Comparison of ENCODE assay signal across 20 cellular contexts in genomic region chr9:515665-516064, GRCh38. TPM values are rescaled to one million over a fixed set of nuclear protein-coding genes. Genes with fewer than 3 reads are reported as not detected.
DNase-seq lines count a peak whose midpoint lies in the region; ATAC-seq lines count a peak whose summit lies in the region.
"Had no signal": no experiment of that assay in that cellular context is flagged by ENCODE, and none has a peak within 500 bp of the region (broad histone marks: within the 10 kb centered on the region; RNA-seq: fewer than 3 reads in every experiment).

No MANE protein-coding gene starts in this region.

- no peak overlapping the region for H3K27ac ChIP-seq in CD8-positive, alpha-beta memory T cell (ENCODE audit: low read depth, low read length)
- H3K27ac ChIP-seq: C4-2B had no signal

- no peaks in the 10 kb centered on the region for H3K27me3 ChIP-seq in CD8-positive, alpha-beta memory T cell (ENCODE audit: insufficient read depth, low read length, poor library complexity, severe bottlenecking)

- POLR2A ChIA-PET in CD8-positive, alpha-beta memory T cell (lab: Charles Lee): interaction anchor here (0.8 kb wide), 1 partner anchor 10 kb away, joined by 3 read pairs; no protein-coding TSS in a partner anchor
- POLR2A ChIA-PET in naive thymus-derived CD8-positive, alpha-beta T cell (lab: Charles Lee): interaction anchor here (0.6 to 1.9 kb wide), 3 partner anchors 11 to 225 kb away, joined by 3 to 6 read pairs (median 5); partner anchors contain the start of gene KANK1

- H3K36me3 Mint-ChIP-seq in activated naive CD4-positive, alpha-beta T cell treated with anti-CD3 and anti-CD28 coated beads, Interleukin-2, amount 10 ng/mL, durations not matched to agents 7 days and 5 days: peaks cover 21% of the 10 kb centered on the region
- peaks cover 0 to 5% (median 0%) of the 10 kb centered on the region in 3 donors for H3K36me3 Mint-ChIP-seq in CD8-positive, alpha-beta memory T cell
- no peaks in the 10 kb centered on the region for H3K36me3 Mint-ChIP-seq in activated T-helper 17 cell treated with anti-CD3 and anti-CD28 coated beads, Interleukin-2, amount 50 U/mL, for 72 hours (ENCODE audit: low read depth)
- peaks cover 0 to 3% (median 0%) of the 10 kb centered on the region in 3 donors for H3K36me3 Mint-ChIP-seq in naive thymus-derived CD8-positive, alpha-beta T cell

- peaks cover 25% of the 10 kb centered on the region for H3K4me1 ChIP-seq in CD8-positive, alpha-beta memory T cell (ENCODE audit: insufficient read depth, low read length)

- peaks cover 7% of the 10 kb centered on the region for H3K9me3 Mint-ChIP-seq in activated naive CD4-positive, alpha-beta T cell treated with anti-CD3 and anti-CD28 coated beads, Interleukin-2, amount 10 ng/mL, durations not matched to agents 7 days and 5 days
- H3K9me3 Mint-ChIP-seq in CD8-positive, alpha-beta memory T cell: peaks cover 0 to 6% (median 0%) of the 10 kb centered on the region in 5 donors
- peaks cover 4% of the 10 kb centered on the region for H3K9me3 Mint-ChIP-seq in activated T-helper 17 cell treated with anti-CD3 and anti-CD28 coated beads, Interleukin-2, amount 50 U/mL, for 72 hours
- H3K9me3 Mint-ChIP-seq in naive thymus-derived CD8-positive, alpha-beta T cell: peaks cover 0 to 10% (median 2%) of the 10 kb centered on the region in 9 donors

- DNase-seq in activated naive CD4-positive, alpha-beta T cell treated with anti-CD3 and anti-CD28 coated beads, Interleukin-2, amount 10 ng/mL, durations not matched to agents 7 days and 5 days: no peak
- no peak for DNase-seq in activated naive CD4-positive, alpha-beta T cell treated with anti-CD3 and anti-CD28 coated beads, Interleukin-2, amount 50 U/mL, for 16 hours
- DNase-seq in CD8-positive, alpha-beta memory T cell: peak in 1 of 5 donors; percentile 41
- peak in 3 of 10 donors; percentile 8 to 55 (median 31) for DNase-seq in naive thymus-derived CD8-positive, alpha-beta T cell
- DNase-seq in NCI-H128 (lab: John Stamatoyannopoulos, UW; ENCODE audit: unreplicated experiment): no peak
- DNase-seq: DMS79; H9; IMR-90; Kasumi-1; NCI-H1105 treated with DMSO at 0.1 percent for 48 hours; NCI-H1930; NCI-H2171; NCI-H446; NCI-H69; NK-92 treated with Interleukin-12 subunit alpha and Interleukin-12 subunit beta, amount 100 ng/mL, for 24 hours; SHP77 had no signal

- peaks cover 73% of the 10 kb centered on the region for H3K4me1 Mint-ChIP-seq in activated naive CD4-positive, alpha-beta T cell treated with anti-CD3 and anti-CD28 coated beads, Interleukin-2, amount 10 ng/mL, durations not matched to agents 7 days and 5 days
- H3K4me1 Mint-ChIP-seq in CD8-positive, alpha-beta memory T cell: peaks cover 20 to 30% (median 25%) of the 10 kb centered on the region in 3 donors
- peaks cover 30% of the 10 kb centered on the region for H3K4me1 Mint-ChIP-seq in activated T-helper 17 cell treated with anti-CD3 and anti-CD28 coated beads, Interleukin-2, amount 50 U/mL, for 72 hours
- peaks cover 10 to 53% (median 35%) of the 10 kb centered on the region in 4 donors for H3K4me1 Mint-ChIP-seq in naive thymus-derived CD8-positive, alpha-beta T cell

- no peaks in the 10 kb centered on the region for H3K9me3 ChIP-seq in CD8-positive, alpha-beta memory T cell (ENCODE audit: low read length)

- ATAC-seq in activated T-helper 17 cell treated with anti-CD3 and anti-CD28 coated beads, Interleukin-2, amount 50 U/mL, for 72 hours (replicated peaks): peak; percentile 35
- ATAC-seq in naive thymus-derived CD8-positive, alpha-beta T cell: peak; percentile 51 to 63
- no peak for ATAC-seq in HG02642 (IDR thresholded peaks at IDR 0.05; ENCODE audit: poor library complexity, unreplicated experiment)
- ATAC-seq in HG03135 (IDR thresholded peaks at IDR 0.05; ENCODE audit: unreplicated experiment): no peak

- H3K36me3 ChIP-seq in CD8-positive, alpha-beta memory T cell (ENCODE audit: insufficient read depth, low read length): no peaks in the 10 kb centered on the region

- CTCF ChIA-PET in activated naive CD4-positive, alpha-beta T cell treated with anti-CD3 and anti-CD28 coated beads, Interleukin-2, amount 10 ng/mL, durations not matched to agents 7 days and 5 days (lab: Charles Lee): no interaction called here
- CTCF ChIA-PET in CD8-positive, alpha-beta memory T cell (lab: Charles Lee): interaction anchor here (0.7 to 1.5 kb wide), 3 partner anchors 10 to 13 kb away, joined by 3 to 6 read pairs (median 3); partner anchors contain the start of gene KANK1

- peak overlapping the region; percentile 21 for H3K4me3 ChIP-seq in CD8-positive, alpha-beta memory T cell (ENCODE audit: low read length)

- peak overlapping the region; percentile 87 for H3K27ac Mint-ChIP-seq in activated naive CD4-positive, alpha-beta T cell treated with anti-CD3 and anti-CD28 coated beads, Interleukin-2, amount 10 ng/mL, durations not matched to agents 7 days and 5 days
- peak overlapping the region in 5 of 8 donors; percentile 4 to 77 (median 56) for H3K27ac Mint-ChIP-seq in CD8-positive, alpha-beta memory T cell
- peak overlapping the region; percentile 24 for H3K27ac Mint-ChIP-seq in activated T-helper 17 cell treated with anti-CD3 and anti-CD28 coated beads, Interleukin-2, amount 50 U/mL, for 72 hours
- H3K27ac Mint-ChIP-seq in naive thymus-derived CD8-positive, alpha-beta T cell: peak overlapping the region in 8 of 10 donors; percentile 15 to 89 (median 82)

- H3K4me3 Mint-ChIP-seq in activated naive CD4-positive, alpha-beta T cell treated with anti-CD3 and anti-CD28 coated beads, Interleukin-2, amount 10 ng/mL, durations not matched to agents 7 days and 5 days: peak overlapping the region; percentile 23
- peak overlapping the region in 5 of 7 donors; percentile 5 to 67 (median 27) for H3K4me3 Mint-ChIP-seq in CD8-positive, alpha-beta memory T cell
- H3K4me3 Mint-ChIP-seq in activated T-helper 17 cell treated with anti-CD3 and anti-CD28 coated beads, Interleukin-2, amount 50 U/mL, for 72 hours: peak overlapping the region; percentile 15
- peak overlapping the region; percentile 7 to 76 (median 52) for H3K4me3 Mint-ChIP-seq in naive thymus-derived CD8-positive, alpha-beta T cell
- H3K4me3 Mint-ChIP-seq: H9 had no signal

- no peaks in the 10 kb centered on the region for H3K27me3 Mint-ChIP-seq in activated naive CD4-positive, alpha-beta T cell treated with anti-CD3 and anti-CD28 coated beads, Interleukin-2, amount 10 ng/mL, durations not matched to agents 7 days and 5 days
- H3K27me3 Mint-ChIP-seq in CD8-positive, alpha-beta memory T cell: no peaks in the 10 kb centered on the region
- H3K27me3 Mint-ChIP-seq in activated T-helper 17 cell treated with anti-CD3 and anti-CD28 coated beads, Interleukin-2, amount 50 U/mL, for 72 hours: no peaks in the 10 kb centered on the region
- H3K27me3 Mint-ChIP-seq in naive thymus-derived CD8-positive, alpha-beta T cell: no peaks in the 10 kb centered on the region

RNA-seq across cellular contexts. Expression of gene KANK1, which starts 11.2 kb away (rescaled TPM):
- 1 to 10 TPM; 2.9 to 3.4 TPM for total RNA-seq in CD8-positive, alpha-beta memory T cell
- 3.8 TPM for polyA plus RNA-seq in CD8-positive, alpha-beta memory T cell
- 1 to 10 TPM; 3.5 to 5.8 TPM for total RNA-seq in activated T-helper 17 cell treated with anti-CD3 and anti-CD28 coated beads, Interleukin-2, amount 50 U/mL, for 72 hours
- total RNA-seq in naive thymus-derived CD8-positive, alpha-beta T cell: 10 to 100 TPM; 10.1 to 13.0 TPM
- 10 to 100 TPM in 1 of 3 donors, 1 to 10 TPM in 2; 1.0 to 12.9 (median 5.4) TPM for polyA plus RNA-seq in naive thymus-derived CD8-positive, alpha-beta T cell

Comparison
In these comparisons a context has a peak if more than half of its experiments do, and no peak if none do; other contexts are left out.
1. H3K27ac Mint-ChIP-seq: peak in every context shown above with its lines; median percentile 87 in activated naive CD4-positive, alpha-beta T cell treated with anti-CD3 and anti-CD28 coated beads, Interleukin-2, amount 10 ng/mL, durations not matched to agents 7 days and 5 days; 82 in naive thymus-derived CD8-positive, alpha-beta T cell; 56 in CD8-positive, alpha-beta memory T cell; 24 in activated T-helper 17 cell treated with anti-CD3 and anti-CD28 coated beads, Interleukin-2, amount 50 U/mL, for 72 hours.
2. ATAC-seq: peak in activated T-helper 17 cell treated with anti-CD3 and anti-CD28 coated beads, Interleukin-2, amount 50 U/mL, for 72 hours (single experiment) and naive thymus-derived CD8-positive, alpha-beta T cell (2 of 2); none in HG02642 (single experiment) and HG03135 (single experiment).
3. Peak in every context shown above with its lines, with median percentiles within 50 percentile points of each other: H3K4me3 Mint-ChIP-seq.